10 cellular contexts compared by ENCODE assay signal in the genomic region with DNA sequence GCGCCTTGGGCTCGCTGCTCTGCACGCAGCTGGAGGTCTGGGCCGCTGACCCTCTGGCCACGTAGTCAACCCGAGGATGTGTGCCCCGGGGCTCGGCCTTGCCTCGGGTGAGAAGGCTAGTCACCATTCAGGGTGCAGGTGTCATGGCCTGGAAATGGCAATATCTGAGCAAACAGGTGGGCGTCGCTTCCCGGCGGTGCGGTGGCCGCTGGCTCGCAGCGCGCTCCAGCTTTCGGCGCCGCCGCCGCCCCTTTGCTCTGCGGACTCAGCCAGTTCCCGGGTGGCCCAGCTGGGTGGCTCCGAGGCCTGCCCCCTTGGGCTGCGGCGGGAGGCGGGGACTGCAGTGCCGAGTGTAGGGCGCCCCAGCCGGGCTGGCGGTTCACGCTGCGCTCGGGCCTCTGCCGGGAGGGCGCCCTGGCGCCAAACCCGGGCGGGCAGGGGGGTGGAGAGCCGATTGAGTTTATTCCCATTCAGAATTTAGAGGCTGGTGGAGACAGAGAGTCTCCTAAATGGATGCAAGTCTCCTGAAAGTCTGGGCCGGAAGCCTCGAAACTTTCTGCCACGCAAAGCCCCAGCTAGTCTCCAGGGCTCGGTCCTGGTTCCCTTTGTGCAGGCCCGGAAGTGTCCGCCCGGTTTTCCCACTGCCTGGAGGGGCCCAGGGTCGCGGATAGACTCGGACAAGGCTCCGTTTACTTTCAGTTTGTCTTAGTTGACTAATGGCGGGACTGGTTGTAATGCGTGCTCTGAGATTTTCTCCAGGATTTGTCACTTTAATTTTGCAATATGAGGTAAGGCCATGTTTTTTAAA. TPM values are rescaled to one million over a fixed set of nuclear protein-coding genes. Genes with fewer than 3 reads are reported as not detected.
DNase-seq lines count a peak whose midpoint lies in the region; ATAC-seq, FAIRE-seq and TF ChIP-seq lines count a peak whose summit lies in the region.
"Had no signal": no experiment of that assay in that cellular context is flagged by ENCODE, and none has a peak within 500 bp of the region (broad histone marks: within the 10 kb centered on the region; RNA-seq: fewer than 3 reads in every experiment).

No MANE protein-coding gene starts in this region.

- H3K4me3 ChIP-seq in HEK293 (ENCODE audit: low read depth, low read length) (peak overlapping the region; percentile 27), endothelial cell of umbilical vein (replicated peaks in 1 of 3; ENCODE audit: insufficient read depth in 1 of 3, low read depth in 1 of 3, low read length in 3 of 3) (peak overlapping the region; percentile 39 to 70 (median 58))
- no peak overlapping the region for H3K4me3 ChIP-seq in naive thymus-derived CD4-positive, alpha-beta T cell (ENCODE audit: low read length)

- H3K27me3 ChIP-seq in endothelial cell of umbilical vein (ENCODE audit: control insufficient read depth in 2 of 2, insufficient read depth in 2 of 2, low read length in 2 of 2): peaks cover 61 to 75% of the 10 kb centered on the region in 2 experiments
- peaks cover 8 to 16% of the 10 kb centered on the region in 2 donors for H3K27me3 ChIP-seq in naive thymus-derived CD4-positive, alpha-beta T cell (ENCODE audit: control insufficient read depth in 2 of 2, insufficient read depth in 2 of 2, low read length in 2 of 2)

- BruUV-seq in endothelial cell of umbilical vein (replicated peaks; lab: Mats Ljungman, UMichigan): no TSS peak

- H3K27ac ChIP-seq in HEK293 (ENCODE audit: extremely low read depth, low read depth, low read length) (no peak overlapping the region), endothelial cell of umbilical vein (ENCODE audit: insufficient read depth, low read depth, low read length) (no peak overlapping the region)
- no peak overlapping the region for H3K27ac ChIP-seq in naive thymus-derived CD4-positive, alpha-beta T cell (ENCODE audit: low read depth, low read length)
- H3K27ac ChIP-seq: 22Rv1 had no signal

- DNase-seq in DMS 273 (lab: John Stamatoyannopoulos, UW; ENCODE audit: unreplicated experiment) (peak; percentile 56), DMS 273 treated with DMSO at 0.1 percent for 48 hours (lab: John Stamatoyannopoulos, UW) (no peak), NOMO-1 treated with DMSO at 0.1 percent for 48 hours (lab: John Stamatoyannopoulos, UW; ENCODE audit: unreplicated experiment) (peak; percentile 25), endothelial cell of umbilical vein (ENCODE audit: low read depth, low spot score) (no peak), GM19239 (ENCODE audit: insufficient read length, low spot score) (no peak)
- DNase-seq in naive thymus-derived CD4-positive, alpha-beta T cell: no peak
- no peak for DNase-seq in stimulated activated CD8-positive, alpha-beta memory T cell treated with anti-CD3 and anti-CD28 coated beads, Interleukin-4, amount 100 ng/mL, for 48 hours

- peak; percentile 42 for ATAC-seq in naive thymus-derived CD4-positive, alpha-beta T cell

- intact Hi-C loops in endothelial cell of umbilical vein (cut with micrococcal nuclease): loop anchor here (1.0 to 10.0 kb wide), 2 partner anchors 886 to 1991 kb away; partner anchors contain the start of gene SLC35B3
- intact Hi-C loops in naive thymus-derived CD4-positive, alpha-beta T cell (cut with micrococcal nuclease): loop anchor here in 1 of 2 donors (5.0 kb wide), 1 partner anchor 169 kb away; no protein-coding TSS in a partner anchor

- CTCF ChIA-PET in HEK293 (lab: Yijun Ruan, JAX): interaction anchor here (0.5 to 3.7 kb wide), 5 partner anchors 9 to 1997 kb away, joined by 3 to 42 read pairs (median 5); partner anchors contain the start of gene TFAP2A
- CTCF ChIA-PET in endothelial cell of umbilical vein (lab: Charles Lee): interaction anchor here (1.0 to 4.0 kb wide), 5 partner anchors 9 to 1443 kb away, joined by 5 to 150 read pairs (median 7); partner anchors contain the start of gene TFAP2A
- CTCF ChIA-PET in naive thymus-derived CD4-positive, alpha-beta T cell (lab: Charles Lee): no interaction called here

- H3K36me3 Mint-ChIP-seq in naive thymus-derived CD4-positive, alpha-beta T cell: peaks cover 0 to 7% (median 0%) of the 10 kb centered on the region in 5 donors

- FAIRE-seq in endothelial cell of umbilical vein (lab: Jason Lieb, UNC) (no peak), GM19239 (lab: Jason Lieb, UNC) (no peak)

- TF ChIP-seq CTCF in HEK293 (tag by site-specific recombination; IDR thresholded peaks at IDR 0.05): no peak
- no peak for TF ChIP-seq CTCF in endothelial cell of umbilical vein (IDR thresholded peaks at IDR 0.05; ENCODE audit: extremely low read depth in 1 of 2, insufficient read depth in 1 of 2, low read depth in 1 of 2, low read length in 2 of 2)

- POLR2A ChIA-PET in HEK293 (lab: Yijun Ruan, JAX): interaction anchor here (0.7 to 11.5 kb wide), 2 partner anchors 13 to 17 kb away, joined by 3 to 112 read pairs; partner anchors contain the start of gene TFAP2A
- POLR2A ChIA-PET in endothelial cell of umbilical vein (lab: Charles Lee): no interaction called here
- POLR2A ChIA-PET in naive thymus-derived CD4-positive, alpha-beta T cell (lab: Charles Lee): no interaction called here

- peak overlapping the region in 1 of 9 donors; percentile 52 for H3K27ac Mint-ChIP-seq in naive thymus-derived CD4-positive, alpha-beta T cell

- no peaks in the 10 kb centered on the region for H3K36me3 ChIP-seq in HEK293 (ENCODE audit: control insufficient read depth in 2 of 2, insufficient read depth in 1 of 2, low read length in 2 of 2)
- no peaks in the 10 kb centered on the region for H3K36me3 ChIP-seq in endothelial cell of umbilical vein (ENCODE audit: control insufficient read depth in 2 of 2, extremely low read depth in 1 of 2, insufficient read depth in 2 of 2, low read length in 2 of 2)
- H3K36me3 ChIP-seq in naive thymus-derived CD4-positive, alpha-beta T cell (ENCODE audit: control insufficient read depth in 2 of 3, insufficient read depth in 3 of 3, low read length in 3 of 3): no peaks in the 10 kb centered on the region

- peaks cover 0 to 8% (median 0%) of the 10 kb centered on the region in 11 donors for H3K9me3 Mint-ChIP-seq in naive thymus-derived CD4-positive, alpha-beta T cell

- peaks cover 64 to 87% (median 82%) of the 10 kb centered on the region in 5 donors for H3K27me3 Mint-ChIP-seq in naive thymus-derived CD4-positive, alpha-beta T cell

- H3K4me3 Mint-ChIP-seq in naive thymus-derived CD4-positive, alpha-beta T cell: peak overlapping the region; percentile 51 to 77 (median 68)

- H3K9me3 ChIP-seq in HEK293 (ENCODE audit: control insufficient read depth, insufficient read depth, low read depth, low read length) (no peaks in the 10 kb centered on the region), endothelial cell of umbilical vein (replicated peaks; ENCODE audit: control insufficient read depth, insufficient read depth, low read length) (no peaks in the 10 kb centered on the region)
- no peaks in the 10 kb centered on the region for H3K9me3 ChIP-seq in naive thymus-derived CD4-positive, alpha-beta T cell (ENCODE audit: control insufficient read depth in 2 of 3, low read length in 3 of 3)

- H3K4me1 ChIP-seq in HEK293 (ENCODE audit: control insufficient read depth, insufficient read depth, low read length) (peaks cover 16% of the 10 kb centered on the region), endothelial cell of umbilical vein (ENCODE audit: control insufficient read depth, extremely low read depth, insufficient read depth, low read length) (peaks cover 5% of the 10 kb centered on the region)
- H3K4me1 ChIP-seq in naive thymus-derived CD4-positive, alpha-beta T cell (ENCODE audit: control insufficient read depth in 2 of 2, insufficient read depth in 2 of 2, low read length in 2 of 2): peaks cover 0 to 10% of the 10 kb centered on the region in 2 donors

- peaks cover 4 to 25% (median 15%) of the 10 kb centered on the region in 7 donors for H3K4me1 Mint-ChIP-seq in naive thymus-derived CD4-positive, alpha-beta T cell

- no peaks in the 10 kb centered on the region for H3K79me2 ChIP-seq in endothelial cell of umbilical vein (ENCODE audit: control insufficient read depth, insufficient read depth, low read length)

- dilution Hi-C loops in endothelial cell of umbilical vein (cut with MboI; ENCODE audit: extremely low pct_ligation_motif_present, low sequenced_read_pairs): no loop called here

- no peaks in the 10 kb centered on the region for H4K20me1 ChIP-seq in endothelial cell of umbilical vein (replicated peaks; ENCODE audit: control insufficient read depth, extremely low read depth, insufficient read depth, low read length)

- TF ChIP-seq POLR2A in endothelial cell of umbilical vein (IDR thresholded peaks at IDR 0.05; ENCODE audit: low read depth, low read length): no peak

- H3K4me2 ChIP-seq in endothelial cell of umbilical vein (ENCODE audit: insufficient read depth, low read length): peak overlapping the region; percentile 81

- no peak overlapping the region for H3K9ac ChIP-seq in endothelial cell of umbilical vein (replicated peaks; ENCODE audit: extremely low read depth, insufficient read depth, low read length)

- peak overlapping the region; percentile 62 for H2AFZ ChIP-seq in endothelial cell of umbilical vein (ENCODE audit: low read depth, low read length)

- H3K9me1 ChIP-seq in endothelial cell of umbilical vein (replicated peaks; ENCODE audit: control insufficient read depth, extremely low read depth, insufficient read depth, low read length): no peaks in the 10 kb centered on the region

TF ChIP-seq in HEK293, 187 proteins besides CTCF, POLR2A, EP300 and RAD21 (continues in another document):
- TF ChIP-seq ZNF48 (tag by site-specific recombination; IDR thresholded peaks at IDR 0.05) (no peak), GLI2 (tag by site-specific recombination; IDR thresholded peaks at IDR 0.05; ENCODE audit: borderline replicate concordance, low read depth) (no peak)

TF ChIP-seq in endothelial cell of umbilical vein, 7 proteins besides CTCF, POLR2A, EP300 and RAD21 (continues in another document):
- TF ChIP-seq EZH2 (IDR thresholded peaks at IDR 0.05; ENCODE audit: borderline replicate concordance, low read depth, low read length, severe bottlenecking): peak; percentile 58
- no peak for TF ChIP-seq MAX (IDR thresholded peaks at IDR 0.05; ENCODE audit: insufficient read depth, insufficient read length)
- no peak for TF ChIP-seq GATA2 (IDR thresholded peaks at IDR 0.05; ENCODE audit: insufficient read depth, insufficient read length, low read depth, low read length)

RNA-seq across cellular contexts. Expression of gene TFAP2A, which starts 11.3 kb away (rescaled TPM):
- total RNA-seq in endothelial cell of umbilical vein: not detected in 2 replicates
- polyA plus RNA-seq in endothelial cell of umbilical vein: 0.06 and 0.11 TPM in 2 replicates
- polyA plus RNA-seq in endothelial cell of umbilical vein (2011; cell fraction: cytosol; rRNA removed): 0.10 and 0.23 TPM in 2 replicates
- 0.43 and 0.57 TPM in 2 replicates for polyA plus RNA-seq in endothelial cell of umbilical vein (2011; cell fraction: nucleus; rRNA removed)
- 0.31 TPM in 1 of 2 replicates, not detected in the other for polyA plus RNA-seq in endothelial cell of umbilical vein (2012)
- not detected in 2 replicates for polyA minus RNA-seq in endothelial cell of umbilical vein
- polyA minus RNA-seq in endothelial cell of umbilical vein (2011; cell fraction: cytosol; rRNA and poly(A)+ RNA removed): 57.2 TPM
- polyA minus RNA-seq in endothelial cell of umbilical vein (2011; cell fraction: nucleus; rRNA and poly(A)+ RNA removed): 0.82 and 0.87 TPM in 2 replicates
- not detected for total RNA-seq in naive thymus-derived CD4-positive, alpha-beta T cell
- polyA plus RNA-seq in naive thymus-derived CD4-positive, alpha-beta T cell: not detected
- total RNA-seq: dermis microvascular lymphatic vessel endothelial cell had no signal

Comparison
In these comparisons a context has a peak if more than half of its experiments do, and no peak if none do; other contexts are left out.
1. DNase-seq: peak in DMS 273 (single experiment) and NOMO-1 treated with DMSO at 0.1 percent for 48 hours (single experiment); none in DMS 273 treated with DMSO at 0.1 percent for 48 hours (single experiment), endothelial cell of umbilical vein (single experiment), naive thymus-derived CD4-positive, alpha-beta T cell (0 of 9), GM19239 (single experiment) and stimulated activated CD8-positive, alpha-beta memory T cell treated with anti-CD3 and anti-CD28 coated beads, Interleukin-4, amount 100 ng/mL, for 48 hours (single experiment).